8 cellular contexts compared by ENCODE assay signal in genomic region chr6:87154641-87155271, GRCh38. TPM values are rescaled to one million over a fixed set of nuclear protein-coding genes. Genes with fewer than 3 reads are reported as not detected.
DNase-seq lines count a peak whose midpoint lies in the region; ATAC-seq and TF ChIP-seq lines count a peak whose summit lies in the region.

No MANE protein-coding gene starts in this region.

- TF ChIP-seq CTCF in C4-2B (conservative IDR thresholded peaks at IDR 0.05) (no peak), WTC11 (IDR thresholded peaks at IDR 0.05) (no peak), endodermal cell (conservative IDR thresholded peaks at IDR 0.05) (no peak)

- CTCF ChIA-PET in WTC11 (lab: Charles Lee) = interaction anchor here (1.7 kb wide), 1 partner anchor 76 kb away, joined by 6 read pairs; no protein-coding TSS in a partner anchor

- POLR2A ChIA-PET in WTC11 (lab: Charles Lee) = interaction anchor here (0.9 kb wide), 1 partner anchor 618 kb away, joined by 3 read pairs; no protein-coding TSS in a partner anchor

- H3K4me1 Mint-ChIP-seq in WTC11 = peaks cover 44% of the 10 kb centered on the region
- H3K4me1 Mint-ChIP-seq in endodermal cell = peaks cover 19% of the 10 kb centered on the region

- peaks cover 21% of the 10 kb centered on the region for H3K36me3 ChIP-seq in endodermal cell (ENCODE audit: control insufficient read depth, insufficient read depth, low read length)
- H3K36me3 ChIP-seq in mucosa of stomach (ENCODE audit: control insufficient read depth, insufficient read depth, low read length) = no peaks in the 10 kb centered on the region
- H3K36me3 ChIP-seq in aorta (ENCODE audit: control insufficient read depth in 1 of 2, insufficient read depth in 2 of 2, low read length in 1 of 2) = no peaks in the 10 kb centered on the region

- H3K27me3 Mint-ChIP-seq in WTC11 (ENCODE audit: low read depth) (peaks cover 22% of the 10 kb centered on the region), endodermal cell (ENCODE audit: insufficient read depth) (peaks cover 24% of the 10 kb centered on the region)

- H3K4me3 Mint-ChIP-seq in WTC11 (peak overlapping the region; percentile 96), endodermal cell (peak overlapping the region; percentile 96)

- H3K27ac ChIP-seq in C4-2B = peak overlapping the region; percentile 77
- peak overlapping the region; percentile 95 for H3K27ac ChIP-seq in endodermal cell (ENCODE audit: low read depth, low read length)
- H3K27ac ChIP-seq in aorta (ENCODE audit: low read depth in 1 of 2, low read length in 2 of 2) = peak overlapping the region; percentile 62 to 85

- ATAC-seq in GM18870 (IDR thresholded peaks at IDR 0.05; ENCODE audit: unreplicated experiment) (peak; percentile 72), HG03064 (IDR thresholded peaks at IDR 0.05; ENCODE audit: low read depth, unreplicated experiment) (peak; percentile 59), WTC11 (peak; percentile 15), aorta (ENCODE audit: low FRiP score) (peak; percentile 55)

- H3K4me3 ChIP-seq in endodermal cell (ENCODE audit: low read length) (peak overlapping the region; percentile 100), mucosa of stomach (ENCODE audit: low read length) (peak overlapping the region; percentile 49), aorta (ENCODE audit: low read length in 2 of 2) (peak overlapping the region; percentile 54 to 71)

- H3K9me3 Mint-ChIP-seq in WTC11 = no peaks in the 10 kb centered on the region
- H3K9me3 Mint-ChIP-seq in endodermal cell = no peaks in the 10 kb centered on the region

- intact Hi-C loops in aorta (cut with DNase I) = loop anchor here (1.0 to 10.0 kb wide), 5 partner anchors 15 to 320 kb away; partner anchors contain the start of genes SMIM8 (in 2 of the 2), GJB7 (in 1 of the 2) and SLC35A1 (in 1 of the 2)

- H3K27me3 ChIP-seq in endodermal cell (ENCODE audit: control insufficient read depth, insufficient read depth, low read length, poor library complexity, severe bottlenecking) (peaks cover 5% of the 10 kb centered on the region), mucosa of stomach (ENCODE audit: control insufficient read depth, insufficient read depth, low read length) (no peaks in the 10 kb centered on the region), aorta (ENCODE audit: control insufficient read depth in 1 of 2, insufficient read depth in 2 of 2, low read length in 1 of 2) (no peaks in the 10 kb centered on the region)

- H3K36me3 Mint-ChIP-seq in WTC11 (peaks cover 16% of the 10 kb centered on the region), endodermal cell (ENCODE audit: low read depth) (peaks cover 9% of the 10 kb centered on the region)

- no peaks in the 10 kb centered on the region for H3K4me1 ChIP-seq in endodermal cell (ENCODE audit: control insufficient read depth, insufficient read depth, low read length)
- H3K4me1 ChIP-seq in mucosa of stomach (ENCODE audit: control insufficient read depth, insufficient read depth, low read length) = peaks cover 10% of the 10 kb centered on the region
- peaks cover 0 to 3% of the 10 kb centered on the region in 2 donors for H3K4me1 ChIP-seq in aorta (ENCODE audit: control insufficient read depth in 1 of 2, insufficient read depth in 2 of 2, low read length in 2 of 2)

- H3K9ac ChIP-seq in endodermal cell (ENCODE audit: extremely low read depth, low read length, poor library complexity, severe bottlenecking) (peak overlapping the region; percentile 96), mucosa of stomach (ENCODE audit: low read length) (peak overlapping the region; percentile 78)

- H3K27ac Mint-ChIP-seq in WTC11 = peak overlapping the region; percentile 99
- peak overlapping the region; percentile 99 for H3K27ac Mint-ChIP-seq in endodermal cell

- DNase-seq in NCI-H2196 (lab: John Stamatoyannopoulos, UW; ENCODE audit: unreplicated experiment) = peak; percentile 56
- DNase-seq in WTC11 (ENCODE audit: low spot score) = no peak
- DNase-seq in endodermal cell = no peak
- DNase-seq in aorta = no peak

- WGBS in endodermal cell (ENCODE audit: insufficient coverage in 1 of 2, insufficient read length in 1 of 2), 2 experiments = 2 to 4% methylated on average over 4 to 19 of the region's 19 CpGs
- WGBS in aorta, 2 donors = 0% methylated on average over 18 to 19 of the region's 19 CpGs

- H3K9me3 ChIP-seq in endodermal cell (ENCODE audit: control insufficient read depth, low read length) (peaks cover 4% of the 10 kb centered on the region), mucosa of stomach (ENCODE audit: control insufficient read depth, low read length) (no peaks in the 10 kb centered on the region), aorta (ENCODE audit: control insufficient read depth, low read length) (no peaks in the 10 kb centered on the region)

TF ChIP-seq in WTC11, 78 proteins besides CTCF, POLR2A, EP300 and RAD21:
- TF ChIP-seq TCF7 (CRISPR knock-in tag; IDR thresholded peaks at IDR 0.05; ENCODE audit: low read depth) (0 out of 2 replicates have a peak, but pooled peaks have one; percentile 12), GABPB1 (CRISPR knock-in tag; IDR thresholded peaks at IDR 0.05) (no peak)
TF ChIP-seq in WTC11: peak in this region for 1.

RNA-seq across cellular contexts. Expression of gene ZNF292, which starts 0.6 kb away (rescaled TPM):
- total RNA-seq in WTC11 (2021) (39.3 to 42.1 TPM (median 39.9 TPM) in 3 replicates), endodermal cell (10 to 100 TPM; 45.9 to 50.2 TPM), aorta (10 to 100 TPM; 57.9 to 71.6 TPM)
- polyA plus RNA-seq in endodermal cell (2013, experiment 1 of 2) = 23.8 TPM
- 25.2 TPM for polyA plus RNA-seq in endodermal cell (2013, experiment 2 of 2)
- 1 to 10 TPM; 3.4 to 7.6 TPM for polyA plus RNA-seq in aorta

RNA-seq across cellular contexts. Expression of gene CGA, which starts 59.9 kb away (rescaled TPM):
- total RNA-seq in WTC11 (2021) = not detected in 3 replicates
- total RNA-seq in endodermal cell = not detected
- not detected for polyA plus RNA-seq in endodermal cell (2013, experiment 1 of 2)
- not detected for polyA plus RNA-seq in endodermal cell (2013, experiment 2 of 2)
- total RNA-seq in aorta = not detected
- not detected for polyA plus RNA-seq in aorta

Comparison
In these comparisons a context has a peak if more than half of its experiments do, and no peak if none do; other contexts are left out.
1. ATAC-seq: peak in every context shown above with its lines; median percentile 72 in GM18870; 59 in HG03064; 55 in aorta; 15 in WTC11.
2. H3K4me3 ChIP-seq: peak in every context shown above with its lines; median percentile 100 in endodermal cell; 62 in aorta; 49 in mucosa of stomach.